ENCODE assay signal across 8 cellular contexts in genomic region chr6:25788305-25788922, GRCh38. TPM values are rescaled to one million over a fixed set of nuclear protein-coding genes. Genes with fewer than 3 reads are reported as not detected.
DNase-seq lines count a peak whose midpoint lies in the region; ATAC-seq and TF ChIP-seq lines count a peak whose summit lies in the region.

No MANE protein-coding gene starts in this region.

- H3F3A ChIP-seq in PC-3 (ENCODE audit: low read length, unreplicated experiment) = no peaks in the 10 kb centered on the region

- H3K9me2 ChIP-seq in PC-3 (replicated peaks; ENCODE audit: low read length) = no peaks in the 10 kb centered on the region

- CTCF ChIA-PET in PC-3 (lab: Charles Lee) = interaction anchor here (1.1 kb wide), 1 partner anchor 102 kb away, joined by 3 read pairs; no protein-coding TSS in a partner anchor
- CTCF ChIA-PET in activated naive CD4-positive, alpha-beta T cell treated with anti-CD3 and anti-CD28 coated beads for 36 hours (lab: Charles Lee) = interaction anchor here (0.7 to 2.3 kb wide), 24 partner anchors 9 to 238 kb away, joined by 3 to 15 read pairs (median 4); partner anchors contain the start of gene TRIM38

- H3K4me1 ChIP-seq in PC-3 (ENCODE audit: insufficient read depth, low read length) = no peaks in the 10 kb centered on the region

- no peak overlapping the region for H3K9ac ChIP-seq in PC-3 (ENCODE audit: low read length)

- no TSS peak for BruUV-seq in PC-3 (replicated peaks; lab: Mats Ljungman, UMichigan)

- no peak overlapping the region for H3K4me2 ChIP-seq in PC-3 (ENCODE audit: low read length)

- no peaks in the 10 kb centered on the region for H3K36me3 Mint-ChIP-seq in activated naive CD4-positive, alpha-beta T cell treated with anti-CD3 and anti-CD28 coated beads for 36 hours (ENCODE audit: low read depth)

- H3K4me1 Mint-ChIP-seq in activated naive CD4-positive, alpha-beta T cell treated with anti-CD3 and anti-CD28 coated beads for 36 hours (ENCODE audit: low read depth) = no peaks in the 10 kb centered on the region

- intact Hi-C loops in PC-3 (cut with micrococcal nuclease) = loop anchor here (1.0 to 2.0 kb wide), 3 partner anchors 102 to 214 kb away; no protein-coding TSS in a partner anchor
- intact Hi-C loops in activated naive CD4-positive, alpha-beta T cell treated with anti-CD3 and anti-CD28 coated beads for 36 hours (cut with micrococcal nuclease) = loop anchor here (1.0 to 2.0 kb wide), 4 partner anchors 94 to 204 kb away; no protein-coding TSS in a partner anchor

- no peaks in the 10 kb centered on the region for H4K20me1 ChIP-seq in PC-3 (ENCODE audit: low read length)

- H3K27me3 ChIP-seq in PC-3 (ENCODE audit: low read length) = peaks cover 13% of the 10 kb centered on the region; the same call in 1 of the 2 replicates

- ATAC-seq in PC-3 = peak; percentile 83
- ATAC-seq in GM21360 (IDR thresholded peaks at IDR 0.05; ENCODE audit: unreplicated experiment) = no peak
- ATAC-seq in HG02852 (IDR thresholded peaks at IDR 0.05; ENCODE audit: unreplicated experiment) = no peak

- TF ChIP-seq CTCF in GM20000 (IDR thresholded peaks at IDR 0.05; ENCODE audit: extremely low read depth, missing control alignments) = peak; percentile 22
- peak; percentile 73 for TF ChIP-seq CTCF in PC-3 (conservative IDR thresholded peaks at IDR 0.05; ENCODE audit: low read depth, low read length)

- H3K27ac ChIP-seq in PC-3 (ENCODE audit: low read length) = no peak overlapping the region

- POLR2A ChIA-PET in PC-3 (lab: Charles Lee; ENCODE audit: unreplicated experiment) = no interaction called here

- no peak overlapping the region for H2AFZ ChIP-seq in PC-3 (ENCODE audit: low read length)

- peak; percentile 56 for DNase-seq in CD1c-positive myeloid dendritic cell (ENCODE audit: extremely low spot score)
- DNase-seq in GM20000 (ENCODE audit: low spot score) = peak; percentile 25
- peak; percentile 77 for DNase-seq in PC-3
- peak; percentile 73 for DNase-seq in activated naive CD4-positive, alpha-beta T cell treated with anti-CD3 and anti-CD28 coated beads for 36 hours
- DNase-seq in iPS-NIHi11 (ENCODE audit: low spot score) = peak; percentile 61
- DNase-seq in stimulated activated CD4-positive, alpha-beta T cell treated with anti-CD3 and anti-CD28 coated beads, TNF-alpha, amount 100 ng/mL, for 1 hour (ENCODE audit: low read depth in 3 of 3, low spot score in 1 of 3) = peak in 2 of 3 donors; percentile 3 to 10

- no peak overlapping the region for H3K27ac Mint-ChIP-seq in activated naive CD4-positive, alpha-beta T cell treated with anti-CD3 and anti-CD28 coated beads for 36 hours

- H3K36me3 ChIP-seq in PC-3 (ENCODE audit: low read depth, low read length) = no peaks in the 10 kb centered on the region

- H3K79me2 ChIP-seq in PC-3 (ENCODE audit: low read length) = no peaks in the 10 kb centered on the region

- H3K4me3 ChIP-seq in PC-3 (ENCODE audit: low read length) = no peak overlapping the region

- no peaks in the 10 kb centered on the region for H3K27me3 Mint-ChIP-seq in activated naive CD4-positive, alpha-beta T cell treated with anti-CD3 and anti-CD28 coated beads for 36 hours (ENCODE audit: low read depth)

- no peaks in the 10 kb centered on the region for H3K9me3 Mint-ChIP-seq in activated naive CD4-positive, alpha-beta T cell treated with anti-CD3 and anti-CD28 coated beads for 36 hours

- no peak overlapping the region for H3K4me3 Mint-ChIP-seq in activated naive CD4-positive, alpha-beta T cell treated with anti-CD3 and anti-CD28 coated beads for 36 hours

- no peaks in the 10 kb centered on the region for H3K9me3 ChIP-seq in PC-3 (ENCODE audit: low read length)

RNA-seq across cellular contexts. Expression of gene SLC17A4, which starts 33.9 kb away (rescaled TPM):
- not detected in 2 replicates for total RNA-seq in PC-3 (2014; rRNA removed)
- not detected for total RNA-seq in activated naive CD4-positive, alpha-beta T cell treated with anti-CD3 and anti-CD28 coated beads for 36 hours

RNA-seq across cellular contexts. Expression of gene SLC17A1, which starts 43.4 kb away (rescaled TPM):
- not detected in 2 replicates for total RNA-seq in PC-3 (2014; rRNA removed)
- not detected for total RNA-seq in activated naive CD4-positive, alpha-beta T cell treated with anti-CD3 and anti-CD28 coated beads for 36 hours

Comparison
In these comparisons a context has a peak if more than half of its experiments do, and no peak if none do; other contexts are left out.
1. DNase-seq: peak in every context shown above with its lines; median percentile 77 in PC-3; 73 in activated naive CD4-positive, alpha-beta T cell treated with anti-CD3 and anti-CD28 coated beads for 36 hours; 61 in iPS-NIHi11; 56 in CD1c-positive myeloid dendritic cell; 25 in GM20000; 6 in stimulated activated CD4-positive, alpha-beta T cell treated with anti-CD3 and anti-CD28 coated beads, TNF-alpha, amount 100 ng/mL, for 1 hour.